12 cellular contexts compared by ENCODE assay signal in genomic region chr14:91155626-91156089, GRCh38. TPM values are rescaled to one million over a fixed set of nuclear protein-coding genes. Genes with fewer than 3 reads are reported as not detected.
DNase-seq lines count a peak whose midpoint lies in the region; ATAC-seq, FAIRE-seq and TF ChIP-seq lines count a peak whose summit lies in the region.
"Had no signal": no experiment of that assay in that cellular context is flagged by ENCODE, and none has a peak within 500 bp of the region (broad histone marks: within the 10 kb centered on the region; RNA-seq: fewer than 3 reads in every experiment).

No MANE protein-coding gene starts in this region.

- H3K27ac ChIP-seq in A549 (peak overlapping the region; percentile 36 to 48; a peak in 3 of 6 replicates), RWPE2 (ENCODE audit: poor library complexity, severe bottlenecking) (no peak overlapping the region), right lobe of liver (peak overlapping the region in 2 of 3 donors; percentile 50 to 73), lower lobe of right lung (no peak overlapping the region)
- H3K27ac ChIP-seq: BLaER1 treated with 17β-estradiol and CSF1 and Interleukin-3, amounts not matched to agents 10 nM and 100 nM had no signal

- H3K4me3 ChIP-seq in A549 (no peak overlapping the region), RWPE2 (ENCODE audit: severe bottlenecking) (no peak overlapping the region), right lobe of liver (no peak overlapping the region), lower lobe of right lung (no peak overlapping the region)
- H3K4me3 ChIP-seq: BLaER1 treated with 17β-estradiol and CSF1 and Interleukin-3, amounts not matched to agents 10 nM and 100 nM had no signal

- TF ChIP-seq POLR2A in A549 (IDR thresholded peaks at IDR 0.05; ENCODE audit: low read length) (no peak), right lobe of liver (IDR thresholded peaks at IDR 0.05) (no peak)

- TF ChIP-seq CTCF in A549 (IDR thresholded peaks at IDR 0.05) (no peak), GM12872 (IDR thresholded peaks at IDR 0.05; ENCODE audit: insufficient read depth, low read depth, low read length) (peak; percentile 23; the same call in 1 of the 3 replicates), RWPE2 (IDR thresholded peaks at IDR 0.05; ENCODE audit: poor library complexity, severe bottlenecking) (peak; percentile 16), right lobe of liver (IDR thresholded peaks at IDR 0.05) (peak in 1 of 4 donors; percentile 6), lower lobe of right lung (IDR thresholded peaks at IDR 0.05) (no peak)

- no peaks in the 10 kb centered on the region for H3K9me3 ChIP-seq in A549
- H3K9me3 ChIP-seq in RWPE2 (ENCODE audit: severe bottlenecking) = no peaks in the 10 kb centered on the region
- H3K9me3 ChIP-seq in right lobe of liver = no peaks in the 10 kb centered on the region
- H3K9me3 ChIP-seq in lower lobe of right lung = no peaks in the 10 kb centered on the region
- H3K9me3 ChIP-seq: BLaER1 treated with 17β-estradiol and CSF1 and Interleukin-3, amounts not matched to agents 10 nM and 100 nM had no signal

- 92% methylated on average over 4 of the region's 4 CpGs for WGBS in A549 (ENCODE audit: missing lambda C conversion rate)
- 92% methylated on average over 2 of the region's 4 CpGs for WGBS in right lobe of liver (ENCODE audit: insufficient coverage, low coverage, low lambda C conversion rate, missing lambda C conversion rate)

- H3K4me1 ChIP-seq in A549 (peaks cover 24% of the 10 kb centered on the region), RWPE2 (ENCODE audit: insufficient read depth, poor library complexity, severe bottlenecking) (peaks cover 16% of the 10 kb centered on the region), right lobe of liver (peaks cover 0 to 68% (median 12%) of the 10 kb centered on the region in 4 donors), lower lobe of right lung (peaks cover 31% of the 10 kb centered on the region)

- peak overlapping the region; percentile 38; the same call in 1 of the 3 replicates for H3K4me2 ChIP-seq in A549

- peak in 1 of 2 experiments; percentile 35; a peak in 2 of 6 replicates for ATAC-seq in A549
- no peak for ATAC-seq in RWPE2 (ENCODE audit: low read depth)
- no peak for ATAC-seq in right lobe of liver
- ATAC-seq in GM18873 (IDR thresholded peaks at IDR 0.05; ENCODE audit: low FRiP score, unreplicated experiment) = no peak
- no peak for ATAC-seq in GM18861 (IDR thresholded peaks at IDR 0.05; ENCODE audit: unreplicated experiment)
- no peak for ATAC-seq in lower lobe of right lung

- CTCF ChIA-PET in A549 (lab: Yijun Ruan, JAX) = interaction anchor here (1.3 kb wide), 1 partner anchor 17 kb away, joined by 5 read pairs; no protein-coding TSS in a partner anchor

- TF ChIP-seq RAD21 in A549 (conservative IDR thresholded peaks at IDR 0.05 in 1 of 2, IDR thresholded peaks at IDR 0.05 in 1 of 2) = no peak

- POLR2A ChIA-PET in A549 (lab: Yijun Ruan, JAX) = no interaction called here

- peaks cover 19% of the 10 kb centered on the region for H3K36me3 ChIP-seq in RWPE2 (ENCODE audit: low read depth)
- H3K36me3 ChIP-seq in right lobe of liver = peaks cover 0 to 11% (median 2%) of the 10 kb centered on the region in 4 donors
- H3K36me3 ChIP-seq in lower lobe of right lung = peaks cover 45% of the 10 kb centered on the region

- DNase-seq in A549 (ENCODE audit: low read depth in 1 of 2, low spot score in 1 of 2) (no peak), RWPE2 (ENCODE audit: low spot score) (no peak), right lobe of liver (no peak), AG08395 (ENCODE audit: low spot score) (no peak), lower lobe of right lung (no peak)
- DNase-seq: activated CD4-positive, alpha-beta T cell treated with anti-CD3 and anti-CD28 coated beads, Interleukin-2, amount 10 ng/mL, durations not matched to agents 7 days and 5 days; amniotic stem cell; RPMI8226 had no signal

- intact Hi-C loops in right lobe of liver (cut with DNase I) = no loop called here
- intact Hi-C loops in lower lobe of right lung (cut with DNase I) = no loop called here

- no peak for TF ChIP-seq EP300 in A549 (IDR thresholded peaks at IDR 0.05)

- FAIRE-seq in A549 (lab: Jason Lieb, UNC) = no peak

- no peaks in the 10 kb centered on the region for H3K27me3 ChIP-seq in RWPE2 (ENCODE audit: insufficient read depth, poor library complexity, severe bottlenecking)
- H3K27me3 ChIP-seq in right lobe of liver = no peaks in the 10 kb centered on the region
- no peaks in the 10 kb centered on the region for H3K27me3 ChIP-seq in lower lobe of right lung (ENCODE audit: low read depth)
- H3K27me3 ChIP-seq: BLaER1 treated with 17β-estradiol and CSF1 and Interleukin-3, amounts not matched to agents 10 nM and 100 nM had no signal

TF ChIP-seq in A549, 52 proteins besides CTCF, POLR2A, EP300 and RAD21:
- TF ChIP-seq CHD4 (IDR thresholded peaks at IDR 0.05; ENCODE audit: borderline replicate concordance) = no peak
- no peak for TF ChIP-seq FOSL2 (IDR thresholded peaks at IDR 0.05)
- no peak for TF ChIP-seq FOSL2 (CRISPR knock-in tag; IDR thresholded peaks at IDR 0.05)
- TF ChIP-seq BHLHE40 (IDR thresholded peaks at IDR 0.05; ENCODE audit: low read depth, low read length) = no peak
- no peak for TF ChIP-seq HOXB13 (CRISPR knock-in tag; IDR thresholded peaks at IDR 0.05; ENCODE audit: low read depth)
- no peak for TF ChIP-seq HEYL (CRISPR knock-in tag; IDR thresholded peaks at IDR 0.05)
- TF ChIP-seq REST (IDR thresholded peaks at IDR 0.05) = no peak
- no peak for TF ChIP-seq ELK1 (IDR thresholded peaks at IDR 0.05; ENCODE audit: low read depth, low read length)
- TF ChIP-seq FOXS1 (CRISPR knock-in tag; IDR thresholded peaks at IDR 0.05) = no peak
- TF ChIP-seq CBX8 (IDR thresholded peaks at IDR 0.05) = no peak
- no peak for TF ChIP-seq HOXA7 (CRISPR knock-in tag; IDR thresholded peaks at IDR 0.05)
- no peak for TF ChIP-seq FOSB (CRISPR knock-in tag; IDR thresholded peaks at IDR 0.05)
- TF ChIP-seq MAFK (IDR thresholded peaks at IDR 0.05; ENCODE audit: partially characterized antibody) = no peak
- no peak for TF ChIP-seq RCOR1 (IDR thresholded peaks at IDR 0.05; ENCODE audit: low read depth, low read length)
- no peak for TF ChIP-seq E2F6 (IDR thresholded peaks at IDR 0.05; ENCODE audit: borderline replicate concordance, low read depth)
- TF ChIP-seq NPAS2 (CRISPR knock-in tag; IDR thresholded peaks at IDR 0.05; ENCODE audit: borderline replicate concordance) = no peak
- no peak for TF ChIP-seq MYC (IDR thresholded peaks at IDR 0.05; ENCODE audit: borderline replicate concordance, low read length)
- no peak for TF ChIP-seq HES2 (IDR thresholded peaks at IDR 0.05)
- no peak for TF ChIP-seq SREBF2 (IDR thresholded peaks at IDR 0.05)

RNA-seq across cellular contexts. Expression of gene DGLUCY, which starts 41.8 kb away (rescaled TPM):
- polyA plus RNA-seq in A549 (2011; rRNA removed) (14.4 and 17.9 TPM in 2 replicates), A549 (2017; fragmentation: RNase III; extraction: RNeasy Plus Mini Kit Qiagen cat#74134 plus additional on column Dnase treatment) (17.5 to 19.4 TPM (median 18.2 TPM) in 3 replicates)
- polyA plus RNA-seq in A549 (2012; cell fraction: cytosol; rRNA removed) = 13.3 and 15.7 TPM in 2 replicates
- 36.5 and 41.5 TPM in 2 replicates for polyA plus RNA-seq in A549 (2012; cell fraction: nucleus; rRNA removed)
- polyA minus RNA-seq in A549 (2011; rRNA and poly(A)+ RNA removed) = 25.3 and 26.0 TPM in 2 replicates
- total RNA-seq in right lobe of liver (10 to 100 TPM; 26.7 to 55.6 (median 39.8) TPM), lower lobe of right lung (102 TPM)

Comparison
In these comparisons a context has a peak if more than half of its experiments do, and no peak if none do; other contexts are left out.
1. H3K27ac ChIP-seq: peak in A549 (2 of 2) and right lobe of liver (2 of 3); none in RWPE2 (single experiment) and lower lobe of right lung (single experiment).
2. CTCF ChIP-seq: peak in GM12872 (single experiment) and RWPE2 (single experiment); none in A549 (single experiment) and lower lobe of right lung (single experiment).